ENCODE assay signal across 9 cellular contexts in genomic region chr17:48728232-48729231, GRCh38. TPM values are rescaled to one million over a fixed set of nuclear protein-coding genes. Genes with fewer than 3 reads are reported as not detected.
DNase-seq lines count a peak whose midpoint lies in the region; ATAC-seq and TF ChIP-seq lines count a peak whose summit lies in the region.
"Had no signal": no experiment of that assay in that cellular context is flagged by ENCODE, and none has a peak within 500 bp of the region (broad histone marks: within the 10 kb centered on the region; RNA-seq: fewer than 3 reads in every experiment).

TSS of gene HOXB13 (minus strand) at chr17:48728750. CDS start at chr17:48728593, 157 bp downstream.

- WGBS in SK-N-SH (ENCODE audit: low lambda C conversion rate) = 4% methylated on average over 50 of the region's 55 CpGs

- POLR2A ChIA-PET in AG04449 (lab: Yijun Ruan, JAX) (interaction anchor here (0.7 kb wide), 1 partner anchor 23 kb away, joined by 5 read pairs; no protein-coding TSS in a partner anchor), SK-N-SH (lab: Yijun Ruan, JAX) (interaction anchor here (0.6 to 0.7 kb wide), 2 partner anchors 9 to 163 kb away, joined by 3 to 4 read pairs; no protein-coding TSS in a partner anchor)

- no peak for TF ChIP-seq RAD21 in SK-N-SH (IDR thresholded peaks at IDR 0.05; ENCODE audit: low read length)

- peak within 1 kb of the TSS; percentile 38 for H3K4me3 ChIP-seq in AG04449 (ENCODE audit: low read depth, low read length)
- no peak within 1 kb of the TSS for H3K4me3 ChIP-seq in SK-N-SH (ENCODE audit: low read depth in 2 of 2, low read length in 1 of 2)
- H3K4me3 ChIP-seq in rectal smooth muscle tissue (ENCODE audit: low read length) = peak within 1 kb of the TSS; percentile 66

- peaks cover 41% of the 10 kb centered on the region for H3K27me3 Mint-ChIP-seq in endothelial cell (ENCODE audit: unreplicated experiment)

- H3K9me2 ChIP-seq in SK-N-SH = no peaks in the 10 kb centered on the region

- H3K27me3 ChIP-seq in SK-N-SH (ENCODE audit: insufficient read depth) (peaks cover 99% of the 10 kb centered on the region), rectal smooth muscle tissue (ENCODE audit: control insufficient read depth, insufficient read depth, low read length) (peaks cover 59% of the 10 kb centered on the region)

- no peaks in the 10 kb centered on the region for H3K9me3 ChIP-seq in SK-N-SH
- H3K9me3 ChIP-seq: upper lobe of left lung had no signal

- CTCF ChIA-PET in AG04449 (lab: Yijun Ruan, JAX) (interaction anchor here (0.8 to 19.2 kb wide), 7 partner anchors 9 to 156 kb away, joined by 3 to 353 read pairs (median 5); no protein-coding TSS in a partner anchor), SK-N-SH (lab: Yijun Ruan, JAX) (interaction anchor here (1.1 to 13.9 kb wide), 4 partner anchors 57 to 307 kb away, joined by 4 to 328 read pairs (median 4); no protein-coding TSS in a partner anchor)

- no peak within 1 kb of the TSS for H3K9ac ChIP-seq in SK-N-SH
- peak within 1 kb of the TSS; percentile 43 for H3K9ac ChIP-seq in rectal smooth muscle tissue (ENCODE audit: low read length)

- no peak within 1 kb of the TSS for H3K27ac ChIP-seq in SK-N-SH (ENCODE audit: low read depth in 2 of 2, low read length in 1 of 2)
- no peak within 1 kb of the TSS for H3K27ac ChIP-seq in rectal smooth muscle tissue (ENCODE audit: low read depth, low read length)
- H3K27ac ChIP-seq: upper lobe of left lung had no signal

- H3K4me1 ChIP-seq in SK-N-SH (ENCODE audit: control insufficient read depth in 1 of 2, insufficient read depth in 2 of 2, low read depth in 1 of 2, low read length in 1 of 2) (no peaks in the 10 kb centered on the region), rectal smooth muscle tissue (ENCODE audit: control insufficient read depth, insufficient read depth, low read length) (no peaks in the 10 kb centered on the region)

- peaks cover 21% of the 10 kb centered on the region for H3K4me1 Mint-ChIP-seq in endothelial cell (ENCODE audit: unreplicated experiment)

- DNase-seq in AG04449 (ENCODE audit: low read depth, low spot score) (no peak), HK-2 (ENCODE audit: unreplicated experiment) (peak; percentile 51), SK-N-SH (peak; percentile 54), endothelial cell (ENCODE audit: low spot score) (no peak), amygdala (lab: John Stamatoyannopoulos, UW) (no peak)

- H3K36me3 Mint-ChIP-seq in endothelial cell (ENCODE audit: low read depth, unreplicated experiment) = no peaks in the 10 kb centered on the region

- no peaks in the 10 kb centered on the region for H4K20me1 ChIP-seq in SK-N-SH (ENCODE audit: insufficient read depth)

- H3F3A ChIP-seq in SK-N-SH (replicated peaks; ENCODE audit: insufficient read depth) = no peaks in the 10 kb centered on the region

- ATAC-seq in HG02678 (IDR thresholded peaks at IDR 0.05; ENCODE audit: unreplicated experiment) (no peak), HG03039 (IDR thresholded peaks at IDR 0.05; ENCODE audit: unreplicated experiment) (no peak)

- H3K9me3 Mint-ChIP-seq in endothelial cell (ENCODE audit: unreplicated experiment) = no peaks in the 10 kb centered on the region

- H3K36me3 ChIP-seq in SK-N-SH (replicated peaks in 1 of 2; ENCODE audit: control insufficient read depth in 1 of 2, insufficient read depth in 2 of 2, low read length in 1 of 2) (no peaks in the 10 kb centered on the region), rectal smooth muscle tissue (ENCODE audit: control insufficient read depth, insufficient read depth, low read length) (no peaks in the 10 kb centered on the region)
- H3K36me3 ChIP-seq: upper lobe of left lung had no signal

- H2AFZ ChIP-seq in SK-N-SH (ENCODE audit: low read depth) = no peak within 1 kb of the TSS; the same call in 1 of the 2 replicates

- peak within 1 kb of the TSS; percentile 87 for H3K4me3 Mint-ChIP-seq in endothelial cell (ENCODE audit: unreplicated experiment)

- no peak for TF ChIP-seq EP300 in SK-N-SH (IDR thresholded peaks at IDR 0.05; ENCODE audit: borderline replicate concordance in 1 of 2, low read depth in 1 of 2, low read length in 1 of 2)

- no peaks in the 10 kb centered on the region for H3K79me2 ChIP-seq in SK-N-SH (ENCODE audit: insufficient read depth)

- H3K27ac Mint-ChIP-seq in endothelial cell (ENCODE audit: unreplicated experiment) = peak within 1 kb of the TSS; percentile 12

- H3K4me2 ChIP-seq in SK-N-SH = peak within 1 kb of the TSS; percentile 39; the same call in 1 of the 2 replicates

- TF ChIP-seq CTCF in AG04449 (IDR thresholded peaks at IDR 0.05; ENCODE audit: insufficient read depth, low read length, missing control alignments) = no peak
- TF ChIP-seq CTCF in SK-N-SH (IDR thresholded peaks at IDR 0.05) = no peak
- TF ChIP-seq CTCF in endothelial cell (IDR thresholded peaks at IDR 0.05; ENCODE audit: unreplicated experiment) = no peak

TF ChIP-seq in SK-N-SH, 30 proteins besides CTCF, POLR2A, EP300 and RAD21:
- TF ChIP-seq FOXM1 (IDR thresholded peaks at IDR 0.05; ENCODE audit: low read depth) = no peak
- TF ChIP-seq USF1 (IDR thresholded peaks at IDR 0.05; ENCODE audit: borderline replicate concordance, low read depth) = no peak
- TF ChIP-seq EZH2phosphoT487 (IDR thresholded peaks at IDR 0.05; ENCODE audit: borderline replicate concordance, low read depth) = peak; percentile 65; the same call in 1 of the 2 replicates
TF ChIP-seq in SK-N-SH: peak in this region for 1.

RNA-seq across cellular contexts. Expression of gene HOXB13, which starts in this region (rescaled TPM):
- polyA plus RNA-seq in SK-N-SH (2012; rRNA removed) = not detected in 2 replicates
- polyA plus RNA-seq in SK-N-SH (2012; cell fraction: cytosol; rRNA removed) = not detected in 2 replicates
- polyA plus RNA-seq in SK-N-SH (2012; cell fraction: nucleus; rRNA removed) = 0.07 TPM in 1 of 2 replicates, not detected in the other
- total RNA-seq in endothelial cell (ENCODE audit: unreplicated experiment) = not detected
- total RNA-seq: upper lobe of left lung had no signal

Comparison
In these comparisons a context has a peak if more than half of its experiments do, and no peak if none do; other contexts are left out.
1. Peak in DNase-seq and H3K4me2 ChIP-seq in SK-N-SH; RNA of the gene not detected or under 1 TPM.
2. H3K4me3 ChIP-seq: peak in AG04449 (single experiment) and rectal smooth muscle tissue (single experiment); none in SK-N-SH (0 of 2).